Comparison of ENCODE assay signal across 27 cellular contexts in genomic region chr10:121911421-121911697, GRCh38. TPM values are rescaled to one million over a fixed set of nuclear protein-coding genes. Genes with fewer than 3 reads are reported as not detected.
DNase-seq lines count a peak whose midpoint lies in the region; ATAC-seq and TF ChIP-seq lines count a peak whose summit lies in the region.
"Had no signal": no experiment of that assay in that cellular context is flagged by ENCODE, and none has a peak within 500 bp of the region (broad histone marks: within the 10 kb centered on the region; RNA-seq: fewer than 3 reads in every experiment).

No MANE protein-coding gene starts in this region.

- TF ChIP-seq RAD21 in IMR-90 (IDR thresholded peaks at IDR 0.05; ENCODE audit: low read length), result no peak

- H2AFZ ChIP-seq in IMR-90 (replicated peaks; ENCODE audit: low read length, poor library complexity), result no peak overlapping the region
- no peak overlapping the region for H2AFZ ChIP-seq in smooth muscle cell (ENCODE audit: low read depth)
- H2AFZ ChIP-seq: hepatocyte had no signal

- POLR2A ChIA-PET in IMR-90 (lab: Charles Lee; ENCODE audit: unreplicated experiment), result no interaction called here

- in situ Hi-C loops in IMR-90 (cut with MboI; ENCODE audit: low sequenced_read_pairs), result no loop called here

- H3F3A ChIP-seq in smooth muscle cell (ENCODE audit: low read depth), result peaks cover 4% of the 10 kb centered on the region

- H3K4ac ChIP-seq in IMR-90 (ENCODE audit: low read depth, low read length), result peak overlapping the region; percentile 69

- H3K4me3 ChIP-seq in IMR-90 (ENCODE audit: insufficient read depth, low read depth, low read length) (no peak overlapping the region), smooth muscle cell (no peak overlapping the region)
- H3K4me3 ChIP-seq: breast epithelium, coronary artery, esophagus squamous epithelium, hepatocyte, Peyer's patch, SJCRH30, skin epidermis, upper lobe of right lung had no signal

- H3K36me3 ChIP-seq in IMR-90 (ENCODE audit: control insufficient read depth, insufficient read depth, low read length), result 0 out of 2 replicates have a peak, but pooled peaks cover 2% of the 10 kb centered on the region
- H3K36me3 ChIP-seq in smooth muscle cell (ENCODE audit: low read depth), result no peaks in the 10 kb centered on the region

- TF ChIP-seq CTCF in C4-2B (conservative IDR thresholded peaks at IDR 0.05), result no peak
- no peak for TF ChIP-seq CTCF in IMR-90 (conservative IDR thresholded peaks at IDR 0.05; ENCODE audit: low read depth, low read length)
- no peak for TF ChIP-seq CTCF in smooth muscle cell (IDR thresholded peaks at IDR 0.05; ENCODE audit: borderline replicate concordance, insufficient read depth, poor library complexity, severe bottlenecking)
- no peak for TF ChIP-seq CTCF in chondrocyte (IDR thresholded peaks at IDR 0.05)

- peaks cover 6% of the 10 kb centered on the region for H3K4me1 Mint-ChIP-seq in chondrocyte (ENCODE audit: low read depth)
- H3K4me1 Mint-ChIP-seq in stimulated activated naive CD8-positive, alpha-beta T cell treated with anti-CD3 and anti-CD28 coated beads, Interleukin-15, amount 100 ng/mL, for 72 hours, result peaks cover 13% of the 10 kb centered on the region

- CTCF ChIA-PET in IMR-90 (lab: Yijun Ruan, JAX), result no interaction called here

- H3K18ac ChIP-seq in IMR-90 (ENCODE audit: low read depth, low read length), result no peak overlapping the region; the same call in 1 of the 2 replicates

- H4K8ac ChIP-seq in IMR-90 (ENCODE audit: low read depth in 2 of 2, low read length in 2 of 2), result peak overlapping the region; percentile 13 to 72; a peak in 3 of 4 replicates

- H2BK20ac ChIP-seq in IMR-90 (ENCODE audit: low read depth, low read length), result peak overlapping the region; percentile 55

- H3K9me3 Mint-ChIP-seq in chondrocyte (ENCODE audit: low read depth), result no peaks in the 10 kb centered on the region
- H3K9me3 Mint-ChIP-seq in stimulated activated naive CD8-positive, alpha-beta T cell treated with anti-CD3 and anti-CD28 coated beads, Interleukin-15, amount 100 ng/mL, for 72 hours, result no peaks in the 10 kb centered on the region
- H3K9me3 Mint-ChIP-seq: activated naive CD4-positive, alpha-beta T cell treated with anti-CD3 and anti-CD28 coated beads, Interleukin-2, amount 10 ng/mL, durations not matched to agents 7 days and 5 days; IgD-negative memory B cell had no signal

- peaks cover 4 to 7% of the 10 kb centered on the region in 2 experiments; a peak in 3 of 4 replicates for H3K79me1 ChIP-seq in IMR-90 (ENCODE audit: low read depth in 1 of 2, low read length in 2 of 2)

- H2AK9ac ChIP-seq in IMR-90 (replicated peaks; ENCODE audit: low read depth, low read length, poor library complexity), result peak overlapping the region; percentile 65

- intact Hi-C loops in IMR-90 (cut with micrococcal nuclease), result no loop called here
- intact Hi-C loops in Right ventricle myocardium superior (cut with DNase I), result no loop called here

- H3K9ac ChIP-seq in IMR-90 (ENCODE audit: low read depth, low read length) (no peak overlapping the region), smooth muscle cell (ENCODE audit: low read depth) (no peak overlapping the region)

- no peak for TF ChIP-seq POLR2A in IMR-90 (IDR thresholded peaks at IDR 0.05; ENCODE audit: low read depth, low read length)

- no peak overlapping the region for H3K14ac ChIP-seq in IMR-90 (replicated peaks; ENCODE audit: low read depth, low read length)

- no CpG with 5 or more reads among the region's 2 CpGs for WGBS in IMR-90 (ENCODE audit: extremely low coverage in 2 of 2, insufficient read length in 1 of 2), 2 experiments
- 100% methylated on average over 2 of the region's 2 CpGs for WGBS in smooth muscle cell (ENCODE audit: low lambda C conversion rate)

- H3K27ac ChIP-seq in C4-2B (peak overlapping the region; percentile 29), IMR-90 (ENCODE audit: insufficient read depth, low read length) (peak overlapping the region; percentile 91), smooth muscle cell (ENCODE audit: low read depth) (peak overlapping the region; percentile 56)
- H3K27ac ChIP-seq: breast epithelium, coronary artery, Peyer's patch, SJCRH30, skin epidermis, upper lobe of right lung, WERI-Rb-1 had no signal

- H3K9me1 ChIP-seq in IMR-90 (ENCODE audit: insufficient read depth, low read length), result no peaks in the 10 kb centered on the region

- H3K27me3 ChIP-seq in IMR-90 (ENCODE audit: control insufficient read depth, insufficient read depth, low read length) (no peaks in the 10 kb centered on the region), smooth muscle cell (ENCODE audit: low read depth) (no peaks in the 10 kb centered on the region)
- H3K27me3 ChIP-seq: breast epithelium, esophagus squamous epithelium, hepatocyte, Peyer's patch, SJCRH30, upper lobe of right lung had no signal

- H2BK5ac ChIP-seq in IMR-90 (ENCODE audit: low read depth, low read length, poor library complexity, severe bottlenecking), result peak overlapping the region; percentile 87

- no peak overlapping the region for H3K4me3 Mint-ChIP-seq in chondrocyte (ENCODE audit: unreplicated experiment)
- H3K4me3 Mint-ChIP-seq in stimulated activated naive CD8-positive, alpha-beta T cell treated with anti-CD3 and anti-CD28 coated beads, Interleukin-15, amount 100 ng/mL, for 72 hours, result no peak overlapping the region
- H3K4me3 Mint-ChIP-seq: activated naive CD4-positive, alpha-beta T cell treated with anti-CD3 and anti-CD28 coated beads, Interleukin-2, amount 10 ng/mL, durations not matched to agents 7 days and 5 days; IgD-negative memory B cell; naive thymus-derived CD4-positive, alpha-beta T cell had no signal

- no peak overlapping the region for H2BK15ac ChIP-seq in IMR-90 (ENCODE audit: low read depth, low read length)

- H3K27ac Mint-ChIP-seq in chondrocyte (ENCODE audit: unreplicated experiment), result no peak overlapping the region
- no peak overlapping the region for H3K27ac Mint-ChIP-seq in stimulated activated naive CD8-positive, alpha-beta T cell treated with anti-CD3 and anti-CD28 coated beads, Interleukin-15, amount 100 ng/mL, for 72 hours
- H3K27ac Mint-ChIP-seq: IgD-negative memory B cell; naive thymus-derived CD4-positive, alpha-beta T cell had no signal

- H4K91ac ChIP-seq in IMR-90 (ENCODE audit: insufficient read depth, low read depth, low read length), result peak overlapping the region; percentile 52

- H2BK120ac ChIP-seq in IMR-90 (ENCODE audit: low read depth, low read length), result peak overlapping the region; percentile 66

- no peak overlapping the region; the same call in 1 of the 2 replicates for H4K5ac ChIP-seq in IMR-90 (ENCODE audit: low read depth, low read length)

- peaks cover 16% of the 10 kb centered on the region for H3K36me3 Mint-ChIP-seq in chondrocyte (ENCODE audit: low read depth)

- H3K79me2 ChIP-seq in smooth muscle cell (ENCODE audit: low read depth), result peaks cover 20% of the 10 kb centered on the region

- H3K4me2 ChIP-seq in IMR-90 (ENCODE audit: low read depth, low read length), result no peak overlapping the region
- no peak overlapping the region for H3K4me2 ChIP-seq in smooth muscle cell
- H3K4me2 ChIP-seq: hepatocyte had no signal

- BruUV-seq in IMR-90 (replicated peaks; lab: Mats Ljungman, UMichigan), result no TSS peak

- H3K23ac ChIP-seq in IMR-90 (ENCODE audit: low read depth, low read length), result peak overlapping the region; percentile 60; the same call in 1 of the 2 replicates

- ATAC-seq in IMR-90 (ENCODE audit: low read depth) (no peak), Right ventricle myocardium superior (ENCODE audit: poor library complexity) (peak; percentile 57), GM18870 (IDR thresholded peaks at IDR 0.05; ENCODE audit: unreplicated experiment) (no peak)
- ATAC-seq in stimulated activated naive CD8-positive, alpha-beta T cell treated with anti-CD3 and anti-CD28 coated beads, Interleukin-15, amount 100 ng/mL, for 72 hours, result no peak
- ATAC-seq: naive thymus-derived CD4-positive, alpha-beta T cell; upper lobe of right lung had no signal

- H3K4me1 ChIP-seq in IMR-90 (ENCODE audit: control insufficient read depth, insufficient read depth, low read length), result peaks cover 2% of the 10 kb centered on the region; the same call in 1 of the 2 replicates
- H3K4me1 ChIP-seq in smooth muscle cell (ENCODE audit: low read depth), result no peaks in the 10 kb centered on the region
- H3K4me1 ChIP-seq: breast epithelium, Peyer's patch, SJCRH30, upper lobe of right lung had no signal

- H4K20me1 ChIP-seq in IMR-90 (ENCODE audit: insufficient read depth, low read length) (no peaks in the 10 kb centered on the region), smooth muscle cell (ENCODE audit: low read depth) (no peaks in the 10 kb centered on the region)

- DNase-seq in IMR-90 (no peak), Right ventricle myocardium superior (no peak), smooth muscle cell (lab: John Stamatoyannopoulos, UW; ENCODE audit: unreplicated experiment) (no peak), chondrocyte (ENCODE audit: low spot score) (no peak), activated gamma-delta T cell treated with Interleukin-2 at 50 U/mL for 16 hours (no peak)
- DNase-seq in stimulated activated naive CD8-positive, alpha-beta T cell treated with anti-CD3 and anti-CD28 coated beads, Interleukin-15, amount 100 ng/mL, for 72 hours, result no peak
- DNase-seq: activated CD4-positive, alpha-beta T cell treated with anti-CD3 and anti-CD28 coated beads for 48 hours; activated naive CD4-positive, alpha-beta T cell treated with anti-CD3 and anti-CD28 coated beads, Interleukin-2, amount 10 ng/mL, durations not matched to agents 7 days and 5 days; DND-41; esophagus squamous epithelium; naive thymus-derived CD4-positive, alpha-beta T cell; NCI-H1048; NCI-H1694 treated with DMSO at 0.1 percent for 48 hours; Peyer's patch; SJCRH30; stimulated activated CD4-positive, alpha-beta T cell treated with anti-CD3 and anti-CD28 coated beads, Interleukin-1b, Interleukin-23, amount 100 ng/mL, for 48 hours; stimulated activated CD8-positive, alpha-beta memory T cell treated with anti-CD3 and anti-CD28 coated beads, Interleukin-4, amount 100 ng/mL, for 48 hours; T1000; upper lobe of right lung; WERI-Rb-1 had no signal

- H2AK5ac ChIP-seq in IMR-90 (ENCODE audit: low read depth, low read length), result peak overlapping the region; percentile 60; the same call in 1 of the 2 replicates

- dilution Hi-C loops in IMR-90 (cut with HindIII; ENCODE audit: low sequenced_read_pairs, unreplicated experiment), result no loop called here

- H3K56ac ChIP-seq in IMR-90 (ENCODE audit: extremely low read depth, insufficient read depth, low read length), result no peak overlapping the region

- H3K27me3 Mint-ChIP-seq in chondrocyte (ENCODE audit: low read depth), result no peaks in the 10 kb centered on the region
- H3K27me3 Mint-ChIP-seq in stimulated activated naive CD8-positive, alpha-beta T cell treated with anti-CD3 and anti-CD28 coated beads, Interleukin-15, amount 100 ng/mL, for 72 hours, result no peaks in the 10 kb centered on the region
- H3K27me3 Mint-ChIP-seq: activated naive CD4-positive, alpha-beta T cell treated with anti-CD3 and anti-CD28 coated beads, Interleukin-2, amount 10 ng/mL, durations not matched to agents 7 days and 5 days; IgD-negative memory B cell; naive thymus-derived CD4-positive, alpha-beta T cell had no signal

- H3K9me3 ChIP-seq in IMR-90 (ENCODE audit: control insufficient read depth, insufficient read depth, low read length), result no peaks in the 10 kb centered on the region
- H3K9me3 ChIP-seq in smooth muscle cell (replicated peaks; ENCODE audit: low read depth), result no peaks in the 10 kb centered on the region
- H3K9me3 ChIP-seq: breast epithelium, esophagus squamous epithelium, Peyer's patch, SJCRH30, upper lobe of right lung had no signal

RNA-seq across cellular contexts. Expression of gene ATE1, which starts 16.5 kb away (rescaled TPM):
- total RNA-seq in IMR-90 (2012; rRNA removed) (21.9 and 27.8 TPM in 2 replicates), Right ventricle myocardium superior (34.6 TPM), smooth muscle cell (20.7 and 20.9 TPM in 2 replicates), chondrocyte (19.8 to 24.2 TPM (median 24.0 TPM) in 3 replicates)
- polyA plus RNA-seq in IMR-90 (2012; rRNA removed) (4.3 and 6.4 TPM in 2 replicates), smooth muscle cell (9.1 and 13.6 TPM in 2 replicates)
- 1.4 and 2.5 TPM in 2 replicates for polyA plus RNA-seq in IMR-90 (2012; cell fraction: cytosol; rRNA removed)
- 1.2 and 5.5 TPM in 2 replicates for polyA plus RNA-seq in IMR-90 (2012; cell fraction: nucleus; rRNA removed; ENCODE audit: low replicate concordance)

Comparison
In these comparisons a context has a peak if more than half of its experiments do, and no peak if none do; other contexts are left out.
1. H3K27ac ChIP-seq: peak in every context shown above with its lines; median percentile 91 in IMR-90; 56 in smooth muscle cell; 29 in C4-2B.